ENCODE assay signal across 29 cellular contexts in genomic region chr4:131063878-131064277, GRCh38.
"Had no signal": no experiment of that assay in that cellular context is flagged by ENCODE, and none has a peak within 500 bp of the region (broad histone marks: within the 10 kb centered on the region; RNA-seq: fewer than 3 reads in every experiment).

No MANE protein-coding gene starts in this region.

- H3K36me3 ChIP-seq: brain microvascular endothelial cell, cardiac muscle cell, SJSA1 had no signal

- H3K4me3 Mint-ChIP-seq: activated B cell treated with CpG ODN at 0.5 μM for 24 hours; activated CD4-positive, alpha-beta T cell treated with anti-CD3 and anti-CD28 coated beads, Interleukin-2, amount 10 ng/mL, durations not matched to agents 24 days and 14 days; activated CD8-positive, alpha-beta memory T cell treated with anti-CD3 and anti-CD28 coated beads, Interleukin-2, amount 10 ng/mL, durations not matched to agents 7 days and 5 days; activated naive CD8-positive, alpha-beta T cell treated with anti-CD3 and anti-CD28 coated beads, Interleukin-2, amount 50 U/mL, for 24 hours; activated T-cell treated with anti-CD3 and anti-CD28 coated beads, Interleukin-2, amount 50 U/mL, for 24 hours; activated T-helper 1 cell treated with anti-CD3 and anti-CD28 coated beads, Interleukin-12 subunit alpha, Interleukin-12 subunit beta, Interleukin-2, Interleukin-4 antibody, amounts not matched to agents 30 ng/mL and 10 ng/mL and 1 ng/mL, durations not matched to agents 14 hours and 24 hours and 36 hours; T-helper 2 cell treated with Interferon-gamma antibody and Interleukin-4, amounts not matched to agents 5 μg/mL and 100 μg/mL, for 36 hours had no signal

- ATAC-seq: activated CD8-positive, alpha-beta memory T cell treated with anti-CD3 and anti-CD28 coated beads, Interleukin-2, amount 10 ng/mL, durations not matched to agents 7 days and 5 days; activated naive CD4-positive, alpha-beta T cell treated with anti-CD3 and anti-CD28 coated beads, Interleukin-2, amount 50 U/mL, for 72 hours; activated naive CD8-positive, alpha-beta T cell treated with anti-CD3 and anti-CD28 coated beads, Interleukin-2, amount 50 U/mL, for 24 hours; K562; Panc1; SK-N-SH treated with all-trans-retinoic acid at 6 μM for 48 hours had no signal

- H3K4me1 ChIP-seq: SJSA1 had no signal

- H3K4me1 Mint-ChIP-seq: activated B cell treated with CpG ODN at 0.5 μM for 24 hours; activated CD4-positive, alpha-beta T cell treated with anti-CD3 and anti-CD28 coated beads, Interleukin-2, amount 10 ng/mL, durations not matched to agents 24 days and 14 days; activated CD8-positive, alpha-beta memory T cell treated with anti-CD3 and anti-CD28 coated beads, Interleukin-2, amount 10 ng/mL, durations not matched to agents 7 days and 5 days; activated naive CD8-positive, alpha-beta T cell treated with anti-CD3 and anti-CD28 coated beads, Interleukin-2, amount 50 U/mL, for 24 hours had no signal

- DNase-seq: activated B cell treated with CpG ODN at 0.5 μM for 24 hours; activated CD4-positive, alpha-beta T cell treated with anti-CD3 and anti-CD28 coated beads for 1 hour; activated CD4-positive, alpha-beta T cell treated with anti-CD3 and anti-CD28 coated beads, Interleukin-2, amount 10 ng/mL, durations not matched to agents 24 days and 14 days; activated CD4-positive, alpha-beta T cell treated with anti-CD3 and anti-CD28 coated beads, Interleukin-2, amount 50 U/mL, for 48 hours; activated CD8-positive, alpha-beta memory T cell treated with anti-CD3 and anti-CD28 coated beads, Interleukin-2, amount 10 ng/mL, durations not matched to agents 7 days and 5 days; activated effector memory CD4-positive, alpha-beta T cell treated with Interleukin-2 at 50 U/mL for 16 hours; activated naive CD4-positive, alpha-beta T cell; activated naive CD8-positive, alpha-beta T cell treated with anti-CD3 and anti-CD28 coated beads, Interleukin-2, amount 50 U/mL, for 24 hours; activated T-cell treated with anti-CD3 and anti-CD28 coated beads, Interleukin-2, amount 50 U/mL, for 24 hours; amniotic stem cell; brain microvascular endothelial cell; Karpas-422; NCI-H1105 treated with DMSO at 0.1 percent for 48 hours; NCI-H1436 treated with DMSO at 0.1 percent for 48 hours; NCI-H187; NCI-H2081; NCI-H526 treated with DMSO at 0.1 percent for 48 hours; NCI-H82; SHP77; SW 1271 had no signal

- H3K27me3 ChIP-seq: brain microvascular endothelial cell, cardiac muscle cell, SJSA1 had no signal

- H3K36me3 Mint-ChIP-seq: activated CD8-positive, alpha-beta memory T cell treated with anti-CD3 and anti-CD28 coated beads, Interleukin-2, amount 10 ng/mL, durations not matched to agents 7 days and 5 days had no signal

- H3K9me3 Mint-ChIP-seq: activated CD4-positive, alpha-beta T cell treated with anti-CD3 and anti-CD28 coated beads, Interleukin-2, amount 10 ng/mL, durations not matched to agents 24 days and 14 days had no signal

- H3K27ac Mint-ChIP-seq: activated B cell treated with CpG ODN at 0.5 μM for 24 hours; activated CD4-positive, alpha-beta T cell treated with anti-CD3 and anti-CD28 coated beads, Interleukin-2, amount 10 ng/mL, durations not matched to agents 24 days and 14 days; activated CD8-positive, alpha-beta memory T cell treated with anti-CD3 and anti-CD28 coated beads, Interleukin-2, amount 10 ng/mL, durations not matched to agents 7 days and 5 days; activated naive CD4-positive, alpha-beta T cell treated with anti-CD3 and anti-CD28 coated beads, Interleukin-2, amount 50 U/mL, for 72 hours; activated naive CD8-positive, alpha-beta T cell treated with anti-CD3 and anti-CD28 coated beads, Interleukin-2, amount 50 U/mL, for 24 hours; activated T-cell treated with anti-CD3 and anti-CD28 coated beads, Interleukin-2, amount 50 U/mL, for 24 hours; activated T-helper 1 cell treated with anti-CD3 and anti-CD28 coated beads, Interleukin-12 subunit alpha, Interleukin-12 subunit beta, Interleukin-2, Interleukin-4 antibody, amounts not matched to agents 30 ng/mL and 10 ng/mL and 1 ng/mL, durations not matched to agents 14 hours and 24 hours and 36 hours; T-helper 2 cell treated with Interferon-gamma antibody and Interleukin-4, amounts not matched to agents 5 μg/mL and 100 μg/mL, for 36 hours had no signal

- H3K4me3 ChIP-seq: cardiac muscle cell, K562, SJSA1 had no signal

- H3K27ac ChIP-seq: brain microvascular endothelial cell, cardiac muscle cell, RWPE1, SJSA1 had no signal

- FAIRE-seq: K562 had no signal

- H3K27me3 Mint-ChIP-seq: activated B cell treated with CpG ODN at 0.5 μM for 24 hours; activated CD4-positive, alpha-beta T cell treated with anti-CD3 and anti-CD28 coated beads, Interleukin-2, amount 10 ng/mL, durations not matched to agents 24 days and 14 days; activated CD8-positive, alpha-beta memory T cell treated with anti-CD3 and anti-CD28 coated beads, Interleukin-2, amount 10 ng/mL, durations not matched to agents 7 days and 5 days; activated naive CD8-positive, alpha-beta T cell treated with anti-CD3 and anti-CD28 coated beads, Interleukin-2, amount 50 U/mL, for 24 hours; activated T-cell treated with anti-CD3 and anti-CD28 coated beads, Interleukin-2, amount 50 U/mL, for 24 hours had no signal
